In genomic region chr17:51189162-51189561, GRCh38 we compare ENCODE assay signal across 24 cellular contexts.
"Had no signal": no experiment of that assay in that cellular context is flagged by ENCODE, and none has a peak within 500 bp of the region (broad histone marks: within the 10 kb centered on the region; RNA-seq: fewer than 3 reads in every experiment).

No MANE protein-coding gene starts in this region.

- H3K4me2 ChIP-seq: hepatocyte had no signal

- H3K4me3 Mint-ChIP-seq: effector memory CD8-positive, alpha-beta T cell; naive thymus-derived CD4-positive, alpha-beta T cell; nephron progenitor cell; stimulated activated naive B cell treated with anti-CD40 and anti-IgM and Interleukin-4, amounts not matched to agents 10 μg/mL and 1 μg/mL and 100 μg/mL, for 72 hours; type B pancreatic cell had no signal

- ATAC-seq: effector memory CD8-positive, alpha-beta T cell; gastroesophageal sphincter; left cardiac atrium; naive thymus-derived CD4-positive, alpha-beta T cell; sciatic nerve; stimulated activated naive B cell treated with anti-CD40 and anti-IgM and Interleukin-4, amounts not matched to agents 10 μg/mL and 1 μg/mL and 100 μg/mL, for 72 hours had no signal

- H3K27me3 Mint-ChIP-seq: effector memory CD8-positive, alpha-beta T cell; naive thymus-derived CD4-positive, alpha-beta T cell; stimulated activated naive B cell treated with anti-CD40 and anti-IgM and Interleukin-4, amounts not matched to agents 10 μg/mL and 1 μg/mL and 100 μg/mL, for 72 hours; type B pancreatic cell had no signal

- H3K4me3 ChIP-seq: esophagus muscularis mucosa, gastroesophageal sphincter, hepatocyte, left ventricle myocardium inferior, lung, spleen, suprapubic skin, thyroid gland had no signal

- FAIRE-seq: kidney, urothelium cell line had no signal

- H3K9me3 Mint-ChIP-seq: effector memory CD8-positive, alpha-beta T cell; naive thymus-derived CD4-positive, alpha-beta T cell; nephron progenitor cell; stimulated activated naive B cell treated with anti-CD40 and anti-IgM and Interleukin-4, amounts not matched to agents 10 μg/mL and 1 μg/mL and 100 μg/mL, for 72 hours; type B pancreatic cell had no signal

- H3K27me3 ChIP-seq: esophagus muscularis mucosa, gastroesophageal sphincter, hepatocyte, spleen, suprapubic skin, thyroid gland had no signal

- H3K4me1 Mint-ChIP-seq: nephron progenitor cell had no signal

- H2AFZ ChIP-seq: hepatocyte had no signal

- H3K9me3 ChIP-seq: esophagus muscularis mucosa, gastroesophageal sphincter, left ventricle myocardium inferior, spleen, suprapubic skin, thyroid gland had no signal

- H3K4me1 ChIP-seq: left ventricle myocardium inferior, spleen, suprapubic skin, thyroid gland had no signal

- H3K27ac Mint-ChIP-seq: stimulated activated naive B cell treated with anti-CD40 and anti-IgM and Interleukin-4, amounts not matched to agents 10 μg/mL and 1 μg/mL and 100 μg/mL, for 72 hours; type B pancreatic cell had no signal

- H3K79me2 ChIP-seq: hepatocyte had no signal

- DNase-seq: effector memory CD8-positive, alpha-beta T cell; glutamatergic neuron; kidney; left cardiac atrium; left ventricle myocardium inferior; mesendoderm; naive thymus-derived CD4-positive, alpha-beta T cell; nephron progenitor cell; posterior cingulate gyrus; spleen; stimulated activated CD4-positive, alpha-beta T cell treated with anti-CD3 and anti-CD28 coated beads, Interleukin-15, amount 100 ng/mL, for 24 hours; stimulated activated CD4-positive, alpha-beta T cell treated with anti-CD3 and anti-CD28 coated beads, Interleukin-1b, Interleukin-23, amount 100 ng/mL, for 48 hours; stimulated activated CD4-positive, alpha-beta T cell treated with anti-CD3 and anti-CD28 coated beads, Interleukin-4, amount 100 ng/mL, for 24 hours; stimulated activated naive B cell treated with anti-CD40 and anti-IgM and Interleukin-4, amounts not matched to agents 10 μg/mL and 1 μg/mL and 100 μg/mL, for 72 hours; thyroid gland had no signal

- H3K27ac ChIP-seq: epithelial cell of prostate, hepatocyte, left ventricle myocardium inferior, suprapubic skin, thyroid gland had no signal
